ENCODE assay signal across 15 cellular contexts in genomic region chr4:110898290-110898689, GRCh38.
A peak's percentile ranks its signal among the peaks of the same experiment; 100 is the strongest.
DNase-seq lines count a peak whose midpoint lies in the region; ATAC-seq and TF ChIP-seq lines count a peak whose summit lies in the region.
"Had no signal": no experiment of that assay in that cellular context is flagged by ENCODE, and none has a peak within 500 bp of the region (broad histone marks: within the 10 kb centered on the region; RNA-seq: fewer than 3 reads in every experiment).

No MANE protein-coding gene starts in this region.

- H3K27me3 ChIP-seq in foreskin keratinocyte = no peaks in the 10 kb centered on the region
- H3K27me3 ChIP-seq in HAP-1 (ENCODE audit: low read depth) = no peaks in the 10 kb centered on the region
- H3K27me3 ChIP-seq: neural progenitor cell, spleen, vagina had no signal

- no peak overlapping the region for H3K27ac ChIP-seq in foreskin keratinocyte
- H3K27ac ChIP-seq: neural progenitor cell, spleen, vagina had no signal

- no peaks in the 10 kb centered on the region for H3K36me3 ChIP-seq in HAP-1 (replicated peaks)
- H3K36me3 ChIP-seq: neural progenitor cell, spleen, vagina had no signal

- no peak for TF ChIP-seq CTCF in foreskin keratinocyte (conservative IDR thresholded peaks at IDR 0.05)

- H3K4me1 ChIP-seq in foreskin keratinocyte = peaks cover 9% of the 10 kb centered on the region
- H3K4me1 ChIP-seq in HAP-1 = peaks cover 36% of the 10 kb centered on the region
- H3K4me1 ChIP-seq: neural progenitor cell, spleen, vagina had no signal

- H3K9me3 ChIP-seq in HAP-1 = no peaks in the 10 kb centered on the region
- H3K9me3 ChIP-seq: spleen, vagina had no signal

- in situ Hi-C loops in HAP-1 (cut with MboI; ENCODE audit: low sequenced_read_pairs) = no loop called here

- H3K4me3 ChIP-seq in HAP-1 = no peak overlapping the region
- H3K4me3 ChIP-seq: neural progenitor cell, spleen, vagina had no signal

- ATAC-seq in GM19452 (IDR thresholded peaks at IDR 0.05; ENCODE audit: unreplicated experiment) (peak; percentile 83), HG02763 (IDR thresholded peaks at IDR 0.05; ENCODE audit: unreplicated experiment) (peak; percentile 80), HG03469 (IDR thresholded peaks at IDR 0.05; ENCODE audit: unreplicated experiment) (peak; percentile 74), foreskin keratinocyte (no peak)
- ATAC-seq: activated CD8-positive, alpha-beta T cell treated with anti-CD3 and anti-CD28 coated beads, Interleukin-2, amount 10 ng/mL, durations not matched to agents 7 days and 5 days had no signal

- DNase-seq in activated naive CD4-positive, alpha-beta T cell treated with anti-CD3 and anti-CD28 coated beads, Interleukin-2, amount 50 U/mL, for 16 hours = no peak
- no peak for DNase-seq in SHP77 (lab: John Stamatoyannopoulos, UW)
- no peak for DNase-seq in foreskin keratinocyte
- no peak for DNase-seq in HAP-1 (ENCODE audit: low spot score in 2 of 2)
- DNase-seq: activated CD8-positive, alpha-beta T cell treated with anti-CD3 and anti-CD28 coated beads, Interleukin-2, amount 10 ng/mL, durations not matched to agents 7 days and 5 days; activated naive CD8-positive, alpha-beta T cell treated with anti-CD3 and anti-CD28 coated beads, Interleukin-2, amount 10 ng/mL, durations not matched to agents 7 days and 5 days; NCI-H187; spleen; stimulated activated CD8-positive, alpha-beta memory T cell treated with anti-CD3 and anti-CD28 coated beads, Interleukin-4, amount 100 ng/mL, for 48 hours; T-helper 2 cell had no signal
